8 cellular contexts compared by ENCODE assay signal in the genomic region with DNA sequence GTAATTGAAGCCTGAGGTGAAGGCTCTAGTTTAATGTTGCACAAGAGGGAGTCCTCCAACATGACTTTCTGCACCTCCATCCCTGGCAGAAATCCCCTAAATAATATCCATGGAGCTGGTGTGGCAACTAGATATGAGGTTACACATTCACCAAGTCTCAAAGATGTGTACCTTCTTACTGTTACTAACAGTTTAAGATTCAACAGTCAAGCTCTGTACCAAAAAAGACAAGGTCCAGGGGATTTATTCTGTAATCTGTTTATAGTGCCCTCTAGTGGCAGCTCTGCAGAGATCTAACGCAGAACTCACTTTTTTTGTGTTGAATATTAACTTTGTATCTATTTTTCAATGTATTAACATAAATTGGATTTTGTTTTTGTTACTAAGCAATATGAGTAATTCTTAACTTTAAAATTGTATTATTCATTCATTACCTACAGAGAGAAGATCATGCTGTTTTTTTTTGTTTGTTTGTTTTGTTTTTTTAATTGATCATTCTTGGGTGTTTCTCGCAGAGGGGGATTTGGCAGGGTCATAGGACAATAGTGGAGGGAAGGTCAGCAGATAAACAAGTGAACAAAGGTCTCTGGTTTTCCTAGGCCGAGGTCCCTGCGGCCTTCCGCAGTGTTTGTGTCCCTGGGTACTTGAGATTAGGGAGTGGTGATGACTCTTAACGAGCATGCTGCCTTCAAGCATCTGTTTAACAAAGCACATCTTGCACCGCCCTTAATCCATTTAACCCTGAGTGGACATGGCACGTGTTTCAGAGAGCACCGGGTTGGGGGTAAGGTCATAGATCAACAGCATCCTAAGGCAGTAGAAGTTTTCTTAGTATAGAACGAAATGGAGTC. TPM values are rescaled to one million over a fixed set of nuclear protein-coding genes. Genes with fewer than 3 reads are reported as not detected.
DNase-seq lines count a peak whose midpoint lies in the region; ATAC-seq and TF ChIP-seq lines count a peak whose summit lies in the region.
"Not testable (repeated sequence)": the region's sequence is repeated elsewhere in the genome, so short reads cannot be mapped to it uniquely, and the experiment has no call there.

No MANE protein-coding gene starts in this region.

- H3K4me3 ChIP-seq in A673 (ENCODE audit: low read depth, low read length, poor library complexity, severe bottlenecking); osteoblast (ENCODE audit: insufficient read depth, low read length): not testable (repeated sequence)
- H3K4me3 ChIP-seq in SK-N-SH (ENCODE audit: low read depth in 2 of 2, low read length in 1 of 2), result peak overlapping the region in 1 of 2 experiments; percentile 22; a peak in 1 of 4 replicates

- peak; percentile 71 for DNase-seq in A673 (ENCODE audit: low spot score)
- peak; percentile 4 for DNase-seq in NCI-H2081 treated with DMSO at 0.1 percent for 48 hours (lab: John Stamatoyannopoulos, UW)
- DNase-seq in SK-N-SH, result peak; percentile 47
- DNase-seq in MCF 10A (ENCODE audit: unreplicated experiment), result peak; percentile 54
- not testable (repeated sequence) for DNase-seq in left cardiac atrium
- peak; percentile 32 for DNase-seq in osteoblast (ENCODE audit: insufficient read length, low spot score, missing footprints)

- H3K79me2 ChIP-seq in SK-N-SH (ENCODE audit: insufficient read depth); osteoblast (ENCODE audit: insufficient read depth, low read length): not testable (repeated sequence)

- not testable (repeated sequence) for H3K4me3 Mint-ChIP-seq in MCF 10A (ENCODE audit: unreplicated experiment)

- H3K36me3 Mint-ChIP-seq in MCF 10A (ENCODE audit: insufficient read depth, unreplicated experiment), result not testable (repeated sequence)

- CTCF ChIA-PET in A673 (lab: Charles Lee) (interaction anchor here (0.5 to 1.1 kb wide), 9 partner anchors 15 to 476 kb away, joined by 3 to 18 read pairs (median 3); no protein-coding TSS in a partner anchor), SK-N-SH (lab: Yijun Ruan, JAX) (interaction anchor here (0.6 to 1.9 kb wide), 37 partner anchors 9 to 448 kb away, joined by 3 to 26 read pairs (median 4); partner anchors contain the start of gene ARL15), MCF 10A (lab: Yijun Ruan, JAX) (interaction anchor here (0.5 to 2.3 kb wide), 41 partner anchors 9 to 1392 kb away, joined by 3 to 28 read pairs (median 4); partner anchors contain the start of gene HSPB3)

- peaks cover 14% of the 10 kb centered on the region for H3K4me1 Mint-ChIP-seq in MCF 10A (ENCODE audit: insufficient read depth, unreplicated experiment)

- H3K27me3 ChIP-seq in A673 (replicated peaks; ENCODE audit: insufficient read depth, low read depth, low read length, poor library complexity); SK-N-SH (ENCODE audit: insufficient read depth); osteoblast (ENCODE audit: insufficient read depth, low read length): not testable (repeated sequence)

- not testable (repeated sequence) for H3K9me3 Mint-ChIP-seq in MCF 10A (ENCODE audit: unreplicated experiment)

- intact Hi-C loops in A673 (cut with micrococcal nuclease; ENCODE audit: unreplicated experiment), result loop anchor here (1.0 to 2.0 kb wide), 2 partner anchors 108 to 177 kb away; no protein-coding TSS in a partner anchor
- intact Hi-C loops in MCF 10A (cut with micrococcal nuclease), result loop anchor here (1.0 to 2.0 kb wide), 4 partner anchors 41 to 176 kb away; no protein-coding TSS in a partner anchor
- intact Hi-C loops in left cardiac atrium (cut with DNase I), result loop anchor here (5.0 to 10.0 kb wide), 3 partner anchors 107 to 167 kb away; partner anchors contain the start of gene ARL15 (in 1 of the 2)

- H3K9ac ChIP-seq in SK-N-SH, result not testable (repeated sequence)

- not testable (repeated sequence) for H3K36me3 ChIP-seq in A673 (ENCODE audit: insufficient read depth, low read length, poor library complexity, severe bottlenecking); SK-N-SH (replicated peaks in 1 of 2; ENCODE audit: control insufficient read depth in 1 of 2, insufficient read depth in 2 of 2, low read length in 1 of 2); osteoblast (ENCODE audit: insufficient read depth, low read length)

- not testable (repeated sequence) for H3F3A ChIP-seq in SK-N-SH (replicated peaks; ENCODE audit: insufficient read depth)

- peak; percentile 60 for ATAC-seq in HG03045 (IDR thresholded peaks at IDR 0.05; ENCODE audit: unreplicated experiment)
- ATAC-seq in left cardiac atrium, result peak; percentile 68 to 69

- not testable (repeated sequence) for BruUV-seq in A673 (replicated peaks; lab: Mats Ljungman, UMichigan); MCF 10A (replicated peaks; lab: Mats Ljungman, UMichigan)

- H3K4me1 ChIP-seq in A673 (ENCODE audit: insufficient read depth, low read length, poor library complexity, severe bottlenecking); SK-N-SH (ENCODE audit: control insufficient read depth in 1 of 2, insufficient read depth in 2 of 2, low read depth in 1 of 2, low read length in 1 of 2); osteoblast (ENCODE audit: insufficient read depth, low read length): not testable (repeated sequence)

- not testable (repeated sequence) for H3K27ac ChIP-seq in A673 (ENCODE audit: low read depth, low read length, poor library complexity, severe bottlenecking); SK-N-SH (ENCODE audit: low read depth in 2 of 2, low read length in 1 of 2); osteoblast (ENCODE audit: low read depth, low read length)

- not testable (repeated sequence) for H2AFZ ChIP-seq in SK-N-SH (ENCODE audit: low read depth); osteoblast (ENCODE audit: low read length)

- TF ChIP-seq RAD21 in SK-N-SH (IDR thresholded peaks at IDR 0.05; ENCODE audit: low read length), result peak; percentile 70

- not testable (repeated sequence) for H4K20me1 ChIP-seq in SK-N-SH (ENCODE audit: insufficient read depth); osteoblast (ENCODE audit: insufficient read depth, low read length)

- H3K9me2 ChIP-seq in SK-N-SH, result not testable (repeated sequence)

- H3K27me3 Mint-ChIP-seq in MCF 10A (ENCODE audit: insufficient read depth, unreplicated experiment), result not testable (repeated sequence)

- not testable (repeated sequence) for TF ChIP-seq EP300 in SK-N-SH (IDR thresholded peaks at IDR 0.05; ENCODE audit: borderline replicate concordance in 1 of 2, low read depth in 1 of 2, low read length in 1 of 2)

- TF ChIP-seq CTCF in A673 (conservative IDR thresholded peaks at IDR 0.05; ENCODE audit: low read depth, low read length), result peak; percentile 87
- TF ChIP-seq CTCF in GM12872 (IDR thresholded peaks at IDR 0.05; ENCODE audit: insufficient read depth, low read depth, low read length), result peak; percentile 64
- TF ChIP-seq CTCF in SK-N-SH (IDR thresholded peaks at IDR 0.05), result peak; percentile 95
- peak; percentile 63 for TF ChIP-seq CTCF in MCF 10A (IDR thresholded peaks at IDR 0.05; ENCODE audit: unreplicated experiment)
- TF ChIP-seq CTCF in osteoblast (IDR thresholded peaks at IDR 0.05; ENCODE audit: extremely low read depth, low read depth, low read length), result peak; percentile 80

- H3K27ac Mint-ChIP-seq in MCF 10A (ENCODE audit: low read depth, unreplicated experiment), result not testable (repeated sequence)

- H3K9me3 ChIP-seq in A673 (ENCODE audit: low read depth, low read length, poor library complexity, severe bottlenecking); SK-N-SH; osteoblast (ENCODE audit: low read depth, low read length): not testable (repeated sequence)

- H3K4me2 ChIP-seq in SK-N-SH; osteoblast (ENCODE audit: insufficient read depth, low read length): not testable (repeated sequence)

- 25% methylated on average over 10 of the region's 10 CpGs for WGBS in SK-N-SH (ENCODE audit: low lambda C conversion rate)

- POLR2A ChIA-PET in A673 (lab: Charles Lee; ENCODE audit: low non-redundant PET), result not testable (repeated sequence)
- POLR2A ChIA-PET in SK-N-SH (lab: Yijun Ruan, JAX) (interaction anchor here (0.6 kb wide), 1 partner anchor 108 kb away, joined by 4 read pairs; no protein-coding TSS in a partner anchor), MCF 10A (lab: Yijun Ruan, JAX) (interaction anchor here (0.6 to 1.2 kb wide), 11 partner anchors 9 to 740 kb away, joined by 3 to 24 read pairs (median 5); partner anchors contain the start of genes ARL15 and GPX8)

TF ChIP-seq in SK-N-SH, 30 proteins besides CTCF, POLR2A, EP300 and RAD21:
- TF ChIP-seq SMC3 (IDR thresholded peaks at IDR 0.05; ENCODE audit: low read depth, low read length), result peak; percentile 74

RNA-seq across cellular contexts. Expression of gene HSPB3, which starts 35.7 kb away (rescaled TPM):
- total RNA-seq in A673 (2021), result not detected in 2 replicates
- polyA plus RNA-seq in SK-N-SH (2012; rRNA removed), result 3.3 TPM in 2 replicates
- 3.1 TPM in 2 replicates for polyA plus RNA-seq in SK-N-SH (2012; cell fraction: cytosol; rRNA removed)
- polyA plus RNA-seq in SK-N-SH (2012; cell fraction: nucleus; rRNA removed), result 3.2 and 4.2 TPM in 2 replicates
- total RNA-seq in MCF 10A (2022), result not detected in 2 replicates
- 100 to 1,000 TPM; 218 to 309 TPM for total RNA-seq in left cardiac atrium
- not detected in 2 replicates for total RNA-seq in osteoblast

Comparison
In these comparisons a context has a peak if more than half of its experiments do, and no peak if none do; other contexts are left out.
1. RNA of gene HSPB3, which starts 35.7 kb away (total RNA-seq): 218 to 309 TPM in left cardiac atrium; not detected in A673, not detected in MCF 10A and not detected in osteoblast; every median in the first group is over 100 times any median in the second.
2. Peak in every context shown above with its lines, with median percentiles within 50 percentile points of each other: CTCF ChIP-seq.